In genomic region chr12:66765204-66765603, GRCh38 we compare ENCODE assay signal across 20 cellular contexts.
"Had no signal": no experiment of that assay in that cellular context is flagged by ENCODE, and none has a peak within 500 bp of the region (broad histone marks: within the 10 kb centered on the region; RNA-seq: fewer than 3 reads in every experiment).

No MANE protein-coding gene starts in this region.

- H3K27me3 ChIP-seq: gastroesophageal sphincter, hepatocyte, neural progenitor cell, testis had no signal

- H3K9ac ChIP-seq: neural progenitor cell had no signal

- H3K4me1 ChIP-seq: gastroesophageal sphincter, testis had no signal

- ATAC-seq: gastroesophageal sphincter, left cardiac atrium, right cardiac atrium had no signal

- H3K4me3 Mint-ChIP-seq: neural progenitor cell had no signal

- DNase-seq: activated CD4-positive, alpha-beta T cell treated with anti-CD3 and anti-CD28 coated beads for 48 hours; activated CD4-positive, alpha-beta T cell treated with anti-CD3 and anti-CD28 coated beads, Interleukin-2, amount 50 U/mL, for 48 hours; activated CD4-positive, CD25-positive, alpha-beta regulatory T cell; activated CD8-positive, alpha-beta memory T cell treated with anti-CD3 and anti-CD28 coated beads, Interleukin-2, amount 50 U/mL, for 48 hours; activated T-cell treated with anti-CD3 and anti-CD28 coated beads, Interleukin-2, amount 50 U/mL, for 48 hours; amygdala; caudate nucleus; left cardiac atrium; mammary epithelial cell; occipital lobe; posterior cingulate gyrus; right cardiac atrium; stimulated activated CD4-positive, alpha-beta T cell treated with anti-CD3 and anti-CD28 coated beads, Interleukin-15, amount 100 ng/mL, for 24 hours; stimulated activated CD4-positive, alpha-beta T cell treated with anti-CD3 and anti-CD28 coated beads, Interleukin-2, amount 100 ng/mL, for 24 hours; testis; trophoblast cell had no signal

- H3K4me3 ChIP-seq: gastroesophageal sphincter, hepatocyte, neural progenitor cell, testis had no signal

- H3K27ac Mint-ChIP-seq: activated T-helper 2 cell treated with anti-CD3 and anti-CD28 coated beads, Interferon-gamma antibody, Interleukin-2, Interleukin-4, amounts not matched to agents 10 μg/mL and 5 μg/mL and 100 μg/mL, durations not matched to agents 14 hours and 24 hours and 36 hours; neural progenitor cell had no signal

- H3K27ac ChIP-seq: gastroesophageal sphincter, hepatocyte, neural progenitor cell, testis had no signal

- H3K4me2 ChIP-seq: hepatocyte, neural progenitor cell had no signal

- H3K9me3 Mint-ChIP-seq: activated T-helper 2 cell treated with anti-CD3 and anti-CD28 coated beads, Interferon-gamma antibody, Interleukin-2, Interleukin-4, amounts not matched to agents 10 μg/mL and 5 μg/mL and 100 μg/mL, durations not matched to agents 14 hours and 24 hours and 36 hours had no signal

- H3K36me3 ChIP-seq: gastroesophageal sphincter, neural progenitor cell had no signal

- H3K9me3 ChIP-seq: gastroesophageal sphincter, testis had no signal
